Comparison of ENCODE assay signal across 4 cellular contexts in genomic region chr19:47388723-47389122, GRCh38. TPM values are rescaled to one million over a fixed set of nuclear protein-coding genes. Genes with fewer than 3 reads are reported as not detected.
"Had no signal": no experiment of that assay in that cellular context is flagged by ENCODE, and none has a peak within 500 bp of the region (broad histone marks: within the 10 kb centered on the region; RNA-seq: fewer than 3 reads in every experiment).

No MANE protein-coding gene starts in this region.

RNA-seq across cellular contexts. Expression of gene MEIS3, which starts 30.6 kb away (rescaled TPM):
- total RNA-seq: dermis blood vessel endothelial cell had no signal

RNA-seq across cellular contexts. Expression of gene C5AR2, which starts 56.7 kb away (rescaled TPM):
- total RNA-seq: activated naive CD4-positive, alpha-beta T cell treated with anti-CD3 and anti-CD28 coated beads, Interleukin-2, amount 50 U/mL, for 72 hours; activated T-cell treated with anti-CD3 and anti-CD28 coated beads, Interleukin-2, amount 50 U/mL, for 72 hours; mesothelial cell of epicardium had no signal
